ENCODE assay signal across 8 cellular contexts in genomic region chr6:169722362-169723199, GRCh38. TPM values are rescaled to one million over a fixed set of nuclear protein-coding genes. Genes with fewer than 3 reads are reported as not detected.
A peak's percentile ranks its signal among the peaks of the same experiment; 100 is the strongest.
DNase-seq lines count a peak whose midpoint lies in the region; ATAC-seq lines count a peak whose summit lies in the region.

No MANE protein-coding gene starts in this region.

- DNase-seq in ELR (ENCODE audit: low read depth), result peak; percentile 85
- peak; percentile 49 for DNase-seq in NCI-H2029 treated with DMSO at 0.1 percent for 48 hours (lab: John Stamatoyannopoulos, UW)
- DNase-seq in activated CD8-positive, alpha-beta memory T cell treated with anti-CD3 and anti-CD28 coated beads, Interleukin-2, amount 10 ng/mL, durations not matched to agents 7 days and 5 days, result peak; percentile 60
- no peak for DNase-seq in epithelial cell of prostate (ENCODE audit: low read depth, low spot score)
- no peak for DNase-seq in HPDE6-E6E7 (ENCODE audit: extremely low spot score)

- peak; percentile 19 for ATAC-seq in GM21737 (IDR thresholded peaks at IDR 0.05; ENCODE audit: unreplicated experiment)
- peak; percentile 41 for ATAC-seq in activated CD8-positive, alpha-beta memory T cell treated with anti-CD3 and anti-CD28 coated beads, Interleukin-2, amount 10 ng/mL, durations not matched to agents 7 days and 5 days

- H3K4me1 Mint-ChIP-seq in activated CD8-positive, alpha-beta memory T cell treated with anti-CD3 and anti-CD28 coated beads, Interleukin-2, amount 10 ng/mL, durations not matched to agents 7 days and 5 days, result peaks cover 35% of the 10 kb centered on the region

- CTCF ChIA-PET in activated CD8-positive, alpha-beta memory T cell treated with anti-CD3 and anti-CD28 coated beads, Interleukin-2, amount 10 ng/mL, durations not matched to agents 7 days and 5 days (lab: Charles Lee), result interaction anchor here (1.6 to 3.2 kb wide), 4 partner anchors 17 to 109 kb away, joined by 3 to 11 read pairs (median 10); partner anchors contain the start of genes C6orf120 and WDR27

- peaks cover 14% of the 10 kb centered on the region for H3K36me3 Mint-ChIP-seq in activated CD8-positive, alpha-beta memory T cell treated with anti-CD3 and anti-CD28 coated beads, Interleukin-2, amount 10 ng/mL, durations not matched to agents 7 days and 5 days

- no peaks in the 10 kb centered on the region for H3K27me3 Mint-ChIP-seq in activated CD8-positive, alpha-beta memory T cell treated with anti-CD3 and anti-CD28 coated beads, Interleukin-2, amount 10 ng/mL, durations not matched to agents 7 days and 5 days

- H3K9me3 Mint-ChIP-seq in activated CD8-positive, alpha-beta memory T cell treated with anti-CD3 and anti-CD28 coated beads, Interleukin-2, amount 10 ng/mL, durations not matched to agents 7 days and 5 days (ENCODE audit: low read depth), result no peaks in the 10 kb centered on the region

- peaks cover 12 to 15% of the 10 kb centered on the region in 2 donors for H3K4me1 ChIP-seq in mucosa of rectum (ENCODE audit: control insufficient read depth in 2 of 2, insufficient read depth in 2 of 2, low read length in 2 of 2)

- H3K27ac Mint-ChIP-seq in activated CD8-positive, alpha-beta memory T cell treated with anti-CD3 and anti-CD28 coated beads, Interleukin-2, amount 10 ng/mL, durations not matched to agents 7 days and 5 days, result peak overlapping the region; percentile 94

- peak overlapping the region; percentile 81 to 93 for H3K4me3 ChIP-seq in mucosa of rectum (ENCODE audit: low read length in 2 of 2)

- peak overlapping the region; percentile 30 for H3K27ac ChIP-seq in epithelial cell of prostate
- H3K27ac ChIP-seq in mucosa of rectum (ENCODE audit: low read depth in 2 of 2, low read length in 2 of 2), result peak overlapping the region; percentile 83 to 88
- peak overlapping the region; percentile 39 for H3K27ac ChIP-seq in temporal lobe (ENCODE audit: low read depth, low read length)

- no peaks in the 10 kb centered on the region for H3K9me3 ChIP-seq in mucosa of rectum (ENCODE audit: control insufficient read depth in 2 of 2, low read length in 2 of 2)

- peak overlapping the region; percentile 86 for H3K4me3 Mint-ChIP-seq in activated CD8-positive, alpha-beta memory T cell treated with anti-CD3 and anti-CD28 coated beads, Interleukin-2, amount 10 ng/mL, durations not matched to agents 7 days and 5 days

- H3K9ac ChIP-seq in mucosa of rectum (ENCODE audit: low read depth in 1 of 2, low read length in 2 of 2), result peak overlapping the region; percentile 80 to 88

- no peaks in the 10 kb centered on the region for H3K27me3 ChIP-seq in mucosa of rectum (ENCODE audit: control insufficient read depth in 2 of 2, insufficient read depth in 2 of 2, low read length in 2 of 2)

- peaks cover 0 to 4% of the 10 kb centered on the region in 2 donors for H3K36me3 ChIP-seq in mucosa of rectum (ENCODE audit: control insufficient read depth in 2 of 2, insufficient read depth in 2 of 2, low read length in 2 of 2)

RNA-seq across cellular contexts. Expression of gene PHF10, which starts 1.7 kb away (rescaled TPM):
- total RNA-seq in activated CD8-positive, alpha-beta memory T cell treated with anti-CD3 and anti-CD28 coated beads, Interleukin-2, amount 10 ng/mL, durations not matched to agents 7 days and 5 days, result 10 to 100 TPM; 57.9 to 58.8 TPM
- total RNA-seq in temporal lobe, result 30.2 TPM

RNA-seq across cellular contexts. Expression of gene C6orf120, which starts 20.7 kb away (rescaled TPM):
- total RNA-seq in activated CD8-positive, alpha-beta memory T cell treated with anti-CD3 and anti-CD28 coated beads, Interleukin-2, amount 10 ng/mL, durations not matched to agents 7 days and 5 days, result 10 to 100 TPM; 19.3 to 20.3 TPM
- total RNA-seq in temporal lobe, result 15.7 TPM

RNA-seq across cellular contexts. Expression of gene WDR27, which starts 20.8 kb away (rescaled TPM):
- total RNA-seq in activated CD8-positive, alpha-beta memory T cell treated with anti-CD3 and anti-CD28 coated beads, Interleukin-2, amount 10 ng/mL, durations not matched to agents 7 days and 5 days, result 10 to 100 TPM; 31.2 to 36.2 TPM
- 23.1 TPM for total RNA-seq in temporal lobe

RNA-seq across cellular contexts. Expression of gene DYNLT2, which starts 28.8 kb away (rescaled TPM):
- 1 to 10 TPM; 2.0 to 3.3 TPM for total RNA-seq in activated CD8-positive, alpha-beta memory T cell treated with anti-CD3 and anti-CD28 coated beads, Interleukin-2, amount 10 ng/mL, durations not matched to agents 7 days and 5 days
- 3.2 TPM for total RNA-seq in temporal lobe

RNA-seq across cellular contexts. Expression of gene ERMARD, which starts 28.8 kb away (rescaled TPM):
- 10 to 100 TPM; 29.3 to 36.7 TPM for total RNA-seq in activated CD8-positive, alpha-beta memory T cell treated with anti-CD3 and anti-CD28 coated beads, Interleukin-2, amount 10 ng/mL, durations not matched to agents 7 days and 5 days
- 18.9 TPM for total RNA-seq in temporal lobe

Comparison
In these comparisons a context has a peak if more than half of its experiments do, and no peak if none do; other contexts are left out.
1. DNase-seq: peak in ELR (single experiment), NCI-H2029 treated with DMSO at 0.1 percent for 48 hours (single experiment) and activated CD8-positive, alpha-beta memory T cell treated with anti-CD3 and anti-CD28 coated beads, Interleukin-2, amount 10 ng/mL, durations not matched to agents 7 days and 5 days (single experiment); none in epithelial cell of prostate (single experiment) and HPDE6-E6E7 (single experiment).
2. H3K27ac ChIP-seq: peak in every context shown above with its lines; median percentile 86 in mucosa of rectum; 39 in temporal lobe; 30 in epithelial cell of prostate.